ENCODE assay signal across 8 cellular contexts in the genomic region with DNA sequence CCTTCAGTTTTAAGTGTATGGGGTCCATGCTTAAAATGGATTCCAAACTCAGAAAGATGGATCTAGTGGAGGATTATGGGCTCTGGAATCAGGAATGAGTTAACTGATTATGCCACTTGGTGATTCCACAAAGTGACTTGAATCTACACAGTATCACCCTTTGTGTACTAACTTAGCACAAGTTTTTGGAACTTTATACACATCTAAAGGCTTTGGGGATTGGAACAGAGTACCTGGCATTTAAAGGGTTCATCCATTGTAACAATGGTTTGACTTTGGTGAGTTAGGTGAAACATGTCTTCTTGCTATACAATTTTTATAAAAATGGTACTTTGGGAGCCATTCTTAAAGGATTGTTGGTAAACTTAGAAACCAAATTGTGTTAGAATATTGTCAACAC. TPM values are rescaled to one million over a fixed set of nuclear protein-coding genes. Genes with fewer than 3 reads are reported as not detected.
DNase-seq lines count a peak whose midpoint lies in the region; TF ChIP-seq lines count a peak whose summit lies in the region.

No MANE protein-coding gene starts in this region.

- no peaks in the 10 kb centered on the region for H3K9me3 ChIP-seq in SJSA1 (replicated peaks)

- H3K27me3 ChIP-seq in SJSA1 (replicated peaks), result no peaks in the 10 kb centered on the region

- DNase-seq in GM12864 (ENCODE audit: low read depth) (no peak), SJSA1 (ENCODE audit: low read depth in 1 of 2, low spot score in 2 of 2) (no peak), fibroblast of pulmonary artery (ENCODE audit: low read depth) (no peak), retinal pigment epithelial cell (ENCODE audit: low read depth) (no peak), cerebellar nuclear complex (lab: John Stamatoyannopoulos, UW) (no peak), AG08396 (ENCODE audit: low spot score) (no peak), OCI-M1 (lab: John Stamatoyannopoulos, UW) (no peak)
- no peak for DNase-seq in effector CD4-positive, alpha-beta T cell

- TF ChIP-seq CTCF in GM12864 (IDR thresholded peaks at IDR 0.05; ENCODE audit: low read depth, low read length, missing control alignments) (no peak), fibroblast of pulmonary artery (IDR thresholded peaks at IDR 0.05; ENCODE audit: low read length, missing control alignments) (no peak), retinal pigment epithelial cell (conservative IDR thresholded peaks at IDR 0.05; ENCODE audit: low read depth, low read length) (no peak)

- H3K4me3 ChIP-seq in GM12864 (ENCODE audit: low read depth, low read length) (peak overlapping the region; percentile 72), SJSA1 (peak overlapping the region; percentile 77), fibroblast of pulmonary artery (replicated peaks; ENCODE audit: low read depth, low read length) (peak overlapping the region; percentile 85), retinal pigment epithelial cell (ENCODE audit: low read length) (peak overlapping the region; percentile 99)

- peaks cover 59% of the 10 kb centered on the region for H3K36me3 ChIP-seq in SJSA1

- H3K27ac ChIP-seq in SJSA1, result peak overlapping the region; percentile 99

- H3K4me1 ChIP-seq in SJSA1 (replicated peaks), result 0 out of 2 replicates have a peak, but pooled peaks cover 8% of the 10 kb centered on the region

RNA-seq across cellular contexts. Expression of gene RPL21, which starts 1.1 kb away (rescaled TPM):
- total RNA-seq in SJSA1 (2014; rRNA removed; shearing (Covaris generic)), result 625 and 934 TPM in 2 replicates

RNA-seq across cellular contexts. Expression of gene RASL11A, which starts 18.2 kb away (rescaled TPM):
- 1.6 and 1.9 TPM in 2 replicates for total RNA-seq in SJSA1 (2014; rRNA removed; shearing (Covaris generic))
